21 cellular contexts compared by ENCODE assay signal in the genomic region with DNA sequence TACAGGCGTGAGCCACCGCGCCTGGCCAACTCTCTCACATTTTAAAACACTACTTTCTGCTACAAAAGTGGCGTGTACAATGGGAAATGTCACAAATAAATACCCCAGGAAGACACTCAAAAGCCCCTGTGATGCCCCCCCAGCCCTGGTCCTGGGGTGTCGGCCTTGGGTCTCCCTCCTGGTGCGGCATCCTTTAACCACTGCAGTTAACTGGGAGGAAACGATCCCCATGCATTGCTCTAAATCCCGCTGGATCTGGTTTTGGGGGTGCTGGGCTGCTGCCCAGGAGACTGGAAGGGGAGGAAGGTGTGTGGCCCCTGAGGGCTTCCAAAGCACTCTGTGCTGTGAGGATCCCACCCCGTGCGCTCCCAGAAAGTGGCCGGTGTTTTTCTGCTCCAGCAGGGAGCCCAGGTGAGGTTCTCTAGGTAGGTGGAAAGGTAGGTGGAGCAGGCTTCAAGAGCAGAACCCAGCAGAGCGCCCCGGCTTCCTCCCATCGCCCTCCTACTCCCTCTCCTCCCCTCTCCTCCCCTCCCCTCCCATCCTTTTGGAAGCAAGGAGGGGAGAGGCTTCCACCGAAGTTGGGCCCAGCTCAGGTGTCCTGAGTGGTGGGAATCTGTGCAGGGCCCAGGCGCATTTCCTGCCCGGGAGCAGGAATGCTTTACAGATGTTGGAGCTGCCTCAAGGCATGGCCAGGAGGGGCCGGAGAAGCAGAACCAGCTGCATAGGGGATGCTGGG.
DNase-seq lines count a peak whose midpoint lies in the region; ATAC-seq and TF ChIP-seq lines count a peak whose summit lies in the region.
"Had no signal": no experiment of that assay in that cellular context is flagged by ENCODE, and none has a peak within 500 bp of the region (broad histone marks: within the 10 kb centered on the region; RNA-seq: fewer than 3 reads in every experiment).

No MANE protein-coding gene starts in this region.

- H3K27me3 ChIP-seq in right atrium auricular region = no peaks in the 10 kb centered on the region
- no peaks in the 10 kb centered on the region for H3K27me3 ChIP-seq in mesendoderm (ENCODE audit: insufficient read depth, low read length, poor library complexity)
- H3K27me3 ChIP-seq: body of pancreas, SJCRH30, suprapubic skin had no signal

- peak overlapping the region; percentile 43 for H3K27ac Mint-ChIP-seq in activated CD8-positive, alpha-beta T cell treated with anti-CD3 and anti-CD28 coated beads for 36 hours
- H3K27ac Mint-ChIP-seq: memory B cell had no signal

- WGBS in mesendoderm (ENCODE audit: extremely low coverage, insufficient coverage, low lambda C conversion rate) = no CpG with 5 or more reads among the region's 18 CpGs

- H3K36me3 Mint-ChIP-seq in activated CD8-positive, alpha-beta T cell treated with anti-CD3 and anti-CD28 coated beads for 36 hours (ENCODE audit: low read depth) = peaks cover 25% of the 10 kb centered on the region

- no peak overlapping the region for H3K9ac ChIP-seq in mesendoderm (ENCODE audit: low read length)

- no peaks in the 10 kb centered on the region for H3K4me1 Mint-ChIP-seq in activated CD8-positive, alpha-beta T cell treated with anti-CD3 and anti-CD28 coated beads for 36 hours (ENCODE audit: low read depth)

- H3K4me3 ChIP-seq in right atrium auricular region (no peak overlapping the region), mesendoderm (ENCODE audit: low read length) (no peak overlapping the region)
- H3K4me3 ChIP-seq: body of pancreas, PC-9, psoas muscle, SJCRH30, suprapubic skin had no signal

- CTCF ChIA-PET in activated CD8-positive, alpha-beta T cell treated with anti-CD3 and anti-CD28 coated beads for 36 hours (lab: Charles Lee) = interaction anchor here (1.1 kb wide), 1 partner anchor 104 kb away, joined by 3 read pairs; no protein-coding TSS in a partner anchor

- H2BK15ac ChIP-seq in mesendoderm (replicated peaks; ENCODE audit: low read depth) = no peak overlapping the region

- H3K79me2 ChIP-seq in mesendoderm (ENCODE audit: control insufficient read depth, insufficient read depth, low read length) = no peaks in the 10 kb centered on the region

- H2AK5ac ChIP-seq in mesendoderm (ENCODE audit: low read length) = no peak overlapping the region

- H3K18ac ChIP-seq in mesendoderm (ENCODE audit: low read length) = no peak overlapping the region

- no peak overlapping the region for H2BK120ac ChIP-seq in mesendoderm (ENCODE audit: low read depth, low read length)

- no peak overlapping the region for H2BK5ac ChIP-seq in mesendoderm (ENCODE audit: low read length)

- intact Hi-C loops in left ventricle myocardium superior (cut with micrococcal nuclease) = no loop called here
- intact Hi-C loops in activated CD8-positive, alpha-beta T cell treated with anti-CD3 and anti-CD28 coated beads for 36 hours (cut with micrococcal nuclease) = no loop called here

- H3K9me3 Mint-ChIP-seq in activated CD8-positive, alpha-beta T cell treated with anti-CD3 and anti-CD28 coated beads for 36 hours = no peaks in the 10 kb centered on the region
- H3K9me3 Mint-ChIP-seq: activated naive CD4-positive, alpha-beta T cell treated with anti-CD3 and anti-CD28 coated beads, Interleukin-2, amount 50 U/mL, for 72 hours; memory B cell; naive thymus-derived CD8-positive, alpha-beta T cell had no signal

- DNase-seq in left ventricle myocardium superior (peak; percentile 8), right atrium auricular region (ENCODE audit: low spot score) (no peak), mesendoderm (peak; percentile 70), NOMO-1 treated with DMSO at 0.1 percent for 48 hours (lab: John Stamatoyannopoulos, UW; ENCODE audit: unreplicated experiment) (no peak), middle frontal gyrus (ENCODE audit: extremely low spot score, low spot score) (no peak)
- no peak for DNase-seq in activated CD8-positive, alpha-beta T cell treated with anti-CD3 and anti-CD28 coated beads for 36 hours
- DNase-seq: body of pancreas, cortex of kidney, DND-41, KBM-7, NCI-H1694 treated with DMSO at 0.1 percent for 48 hours, NCI-H345, PC-9, SJCRH30 had no signal

- no peak overlapping the region for H3K4me2 ChIP-seq in mesendoderm (ENCODE audit: low read length)
- H3K4me2 ChIP-seq: PC-9 had no signal

- H3K56ac ChIP-seq in mesendoderm (ENCODE audit: low read length) = no peak overlapping the region

- no peak overlapping the region for H3K4me3 Mint-ChIP-seq in activated CD8-positive, alpha-beta T cell treated with anti-CD3 and anti-CD28 coated beads for 36 hours
- H3K4me3 Mint-ChIP-seq: memory B cell; naive thymus-derived CD8-positive, alpha-beta T cell had no signal

- H3K4me1 ChIP-seq in right atrium auricular region (no peaks in the 10 kb centered on the region), mesendoderm (ENCODE audit: control insufficient read depth, low read depth, low read length) (no peaks in the 10 kb centered on the region)
- H3K4me1 ChIP-seq: body of pancreas, psoas muscle, SJCRH30, suprapubic skin had no signal

- H3K79me1 ChIP-seq in mesendoderm (ENCODE audit: low read length) = no peaks in the 10 kb centered on the region

- no peak overlapping the region for H4K5ac ChIP-seq in mesendoderm (ENCODE audit: low read length)

- POLR2A ChIA-PET in activated CD8-positive, alpha-beta T cell treated with anti-CD3 and anti-CD28 coated beads for 36 hours (lab: Charles Lee) = no interaction called here

- H3K27ac ChIP-seq in right atrium auricular region = no peak overlapping the region
- no peak overlapping the region for H3K27ac ChIP-seq in mesendoderm (ENCODE audit: low read depth, low read length)
- H3K27ac ChIP-seq: body of pancreas, PC-9, psoas muscle, SJCRH30, suprapubic skin had no signal

- no peak overlapping the region for H3K4ac ChIP-seq in mesendoderm (ENCODE audit: low read depth, low read length)

- H3K27me3 Mint-ChIP-seq in activated CD8-positive, alpha-beta T cell treated with anti-CD3 and anti-CD28 coated beads for 36 hours = no peaks in the 10 kb centered on the region
- H3K27me3 Mint-ChIP-seq: memory B cell; naive thymus-derived CD8-positive, alpha-beta T cell had no signal

- H4K8ac ChIP-seq in mesendoderm (ENCODE audit: low read depth, low read length) = no peak overlapping the region

- no peaks in the 10 kb centered on the region for H3K9me3 ChIP-seq in right atrium auricular region
- H3K9me3 ChIP-seq: body of pancreas, psoas muscle, SJCRH30, suprapubic skin had no signal

- TF ChIP-seq CTCF in right atrium auricular region (IDR thresholded peaks at IDR 0.05) = no peak
- TF ChIP-seq CTCF in activated CD8-positive, alpha-beta T cell treated with anti-CD3 and anti-CD28 coated beads for 36 hours (IDR thresholded peaks at IDR 0.05) = no peak

- H3K36me3 ChIP-seq in right atrium auricular region = peaks cover 5% of the 10 kb centered on the region
- H3K36me3 ChIP-seq in mesendoderm (ENCODE audit: control insufficient read depth, insufficient read depth, low read length) = no peaks in the 10 kb centered on the region

- ATAC-seq in left ventricle myocardium superior (no peak), GM21360 (IDR thresholded peaks at IDR 0.05; ENCODE audit: unreplicated experiment) (no peak)
- ATAC-seq in activated CD8-positive, alpha-beta T cell treated with anti-CD3 and anti-CD28 coated beads for 36 hours = no peak
- ATAC-seq: activated CD4-positive, CD25-positive, alpha-beta regulatory T cell treated with anti-CD3 and anti-CD28 coated beads, Interleukin-2, amount 50 U/mL, for 24 hours; activated naive CD4-positive, alpha-beta T cell treated with anti-CD3 and anti-CD28 coated beads, Interleukin-2, amount 50 U/mL, for 72 hours; body of pancreas; naive thymus-derived CD8-positive, alpha-beta T cell had no signal

- no peak overlapping the region for H3K23ac ChIP-seq in mesendoderm (ENCODE audit: low read length)

Comparison
In these comparisons a context has a peak if more than half of its experiments do, and no peak if none do; other contexts are left out.
1. DNase-seq: peak in left ventricle myocardium superior (single experiment) and mesendoderm (single experiment); none in right atrium auricular region (single experiment), activated CD8-positive, alpha-beta T cell treated with anti-CD3 and anti-CD28 coated beads for 36 hours (single experiment), NOMO-1 treated with DMSO at 0.1 percent for 48 hours (single experiment) and middle frontal gyrus (single experiment).